Comparison of ENCODE assay signal across 8 cellular contexts in genomic region chr17:42980766-42981397, GRCh38. TPM values are rescaled to one million over a fixed set of nuclear protein-coding genes. Genes with fewer than 3 reads are reported as not detected.
DNase-seq lines count a peak whose midpoint lies in the region; ATAC-seq and TF ChIP-seq lines count a peak whose summit lies in the region.

No MANE protein-coding gene starts in this region.

- H3K27me3 Mint-ChIP-seq in activated naive CD4-positive, alpha-beta T cell treated with anti-CD3 and anti-CD28 coated beads, Interleukin-2, amount 50 U/mL, for 24 hours, result no peaks in the 10 kb centered on the region
- H3K27me3 Mint-ChIP-seq in progenitor cell of endocrine pancreas, result no peaks in the 10 kb centered on the region

- intact Hi-C loops in cardiac septum (cut with DNase I), result loop anchor here (2.0 kb wide), 2 partner anchors 16 kb away; partner anchors contain the start of gene AARSD1

- ATAC-seq in GM21515 (IDR thresholded peaks at IDR 0.05; ENCODE audit: unreplicated experiment) (peak; percentile 37), HG03571 (IDR thresholded peaks at IDR 0.05; ENCODE audit: unreplicated experiment) (no peak)

- H3K36me3 ChIP-seq in SK-N-MC (ENCODE audit: insufficient read depth, low read length), result 0 out of 2 replicates have a peak, but pooled peaks cover 3% of the 10 kb centered on the region

- no peak overlapping the region for H3K27ac ChIP-seq in SK-N-MC

- DNase-seq in Caki2 (ENCODE audit: low read depth) (peak; percentile 49), KBM-7 (peak; percentile 33), SK-N-MC (ENCODE audit: low read depth, low spot score) (no peak), cardiac septum (ENCODE audit: low spot score) (peak; percentile 80), progenitor cell of endocrine pancreas (ENCODE audit: low spot score, unreplicated experiment) (peak; percentile 44)

- H3K4me3 Mint-ChIP-seq in activated naive CD4-positive, alpha-beta T cell treated with anti-CD3 and anti-CD28 coated beads, Interleukin-2, amount 50 U/mL, for 24 hours, result peak overlapping the region; percentile 96
- peak overlapping the region; percentile 98 for H3K4me3 Mint-ChIP-seq in progenitor cell of endocrine pancreas (ENCODE audit: low read depth)

- in situ Hi-C loops in Caki2 (cut with HindIII; ENCODE audit: low pct_unique_long_range_greater_than_20kb, low sequenced_read_pairs) (no loop called here), KBM-7 (cut with MboI; ENCODE audit: low pct_unique_long_range_greater_than_20kb, low sequenced_read_pairs) (no loop called here)

- peak overlapping the region; percentile 90 for H3K27ac Mint-ChIP-seq in activated naive CD4-positive, alpha-beta T cell treated with anti-CD3 and anti-CD28 coated beads, Interleukin-2, amount 50 U/mL, for 24 hours
- H3K27ac Mint-ChIP-seq in progenitor cell of endocrine pancreas, result peak overlapping the region; percentile 99

- H3K36me3 Mint-ChIP-seq in activated naive CD4-positive, alpha-beta T cell treated with anti-CD3 and anti-CD28 coated beads, Interleukin-2, amount 50 U/mL, for 24 hours, result peaks cover 8% of the 10 kb centered on the region
- H3K36me3 Mint-ChIP-seq in progenitor cell of endocrine pancreas (ENCODE audit: insufficient read depth), result peaks cover 1% of the 10 kb centered on the region

- no peaks in the 10 kb centered on the region for H3K9me3 Mint-ChIP-seq in activated naive CD4-positive, alpha-beta T cell treated with anti-CD3 and anti-CD28 coated beads, Interleukin-2, amount 50 U/mL, for 24 hours
- no peaks in the 10 kb centered on the region for H3K9me3 Mint-ChIP-seq in progenitor cell of endocrine pancreas (ENCODE audit: low read depth)

- H3K9ac ChIP-seq in SK-N-MC (ENCODE audit: insufficient read length), result peak overlapping the region; percentile 76

- H3K9me3 ChIP-seq in SK-N-MC (ENCODE audit: low read depth, low read length), result no peaks in the 10 kb centered on the region

- peaks cover 43% of the 10 kb centered on the region for H3K4me1 Mint-ChIP-seq in activated naive CD4-positive, alpha-beta T cell treated with anti-CD3 and anti-CD28 coated beads, Interleukin-2, amount 50 U/mL, for 24 hours
- H3K4me1 Mint-ChIP-seq in progenitor cell of endocrine pancreas (ENCODE audit: low read depth), result peaks cover 22% of the 10 kb centered on the region

- peak overlapping the region; percentile 81 for H3K4me3 ChIP-seq in SK-N-MC

- TF ChIP-seq CTCF in progenitor cell of endocrine pancreas (IDR thresholded peaks at IDR 0.05; ENCODE audit: unreplicated experiment), result peak; percentile 41

RNA-seq across cellular contexts. Expression of gene RUNDC1, which starts 0.5 kb away (rescaled TPM):
- total RNA-seq in Caki2 (2014; rRNA removed; shearing (Covaris generic); ENCODE audit: low replicate concordance), result 8.9 and 9.8 TPM in 2 replicates
- total RNA-seq in cardiac septum, result 14.8 TPM
- 21.0 and 22.6 TPM in 2 replicates for total RNA-seq in progenitor cell of endocrine pancreas

RNA-seq across cellular contexts. Expression of gene PTGES3L, which starts 1.0 kb away (rescaled TPM):
- total RNA-seq in Caki2 (2014; rRNA removed; shearing (Covaris generic); ENCODE audit: low replicate concordance), result not detected in 2 replicates
- total RNA-seq in cardiac septum (51.2 TPM), progenitor cell of endocrine pancreas (5.6 and 6.5 TPM in 2 replicates)

RNA-seq across cellular contexts. Expression of gene AARSD1, which starts 16.6 kb away (rescaled TPM):
- total RNA-seq in Caki2 (2014; rRNA removed; shearing (Covaris generic); ENCODE audit: low replicate concordance), result 38.8 and 50.3 TPM in 2 replicates
- total RNA-seq in cardiac septum (27.0 TPM), progenitor cell of endocrine pancreas (59.3 and 69.8 TPM in 2 replicates)

RNA-seq across cellular contexts. Expression of gene RPL27, which starts 17.3 kb away (rescaled TPM):
- total RNA-seq in Caki2 (2014; rRNA removed; shearing (Covaris generic); ENCODE audit: low replicate concordance), result 1,310 and 1,529 TPM in 2 replicates
- total RNA-seq in cardiac septum, result 536 TPM
- 862 and 881 TPM in 2 replicates for total RNA-seq in progenitor cell of endocrine pancreas

RNA-seq across cellular contexts. Expression of gene IFI35, which starts 25.7 kb away (rescaled TPM):
- 42.9 and 90.9 TPM in 2 replicates for total RNA-seq in Caki2 (2014; rRNA removed; shearing (Covaris generic); ENCODE audit: low replicate concordance)
- 13.7 TPM for total RNA-seq in cardiac septum
- 1.2 and 1.6 TPM in 2 replicates for total RNA-seq in progenitor cell of endocrine pancreas
